ENCODE assay signal across 28 cellular contexts in the genomic region with DNA sequence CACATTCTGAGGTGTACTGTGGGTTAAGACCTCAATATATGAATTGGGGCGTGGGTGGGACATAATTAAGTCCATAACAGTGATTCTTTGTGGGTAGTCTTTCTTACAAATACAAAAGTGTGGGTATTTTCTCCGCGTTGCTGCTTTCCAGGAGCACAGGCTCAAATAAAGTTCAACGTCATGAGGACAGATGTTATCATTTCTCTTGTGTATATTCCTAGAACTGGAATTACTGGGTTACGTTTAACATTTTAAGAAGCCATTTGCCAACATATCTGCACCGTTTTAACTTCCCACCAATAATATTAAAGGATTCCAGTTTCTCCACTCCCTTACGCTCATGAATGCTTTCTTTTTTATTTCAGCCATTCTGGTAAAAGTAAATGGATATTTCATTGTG.
"Had no signal": no experiment of that assay in that cellular context is flagged by ENCODE, and none has a peak within 500 bp of the region (broad histone marks: within the 10 kb centered on the region; RNA-seq: fewer than 3 reads in every experiment).

No MANE protein-coding gene starts in this region.

- H3K9me3 Mint-ChIP-seq: stimulated activated effector memory CD8-positive, alpha-beta T cell treated with anti-CD3 and anti-CD28 coated beads, Interleukin-12 subunit alpha, Interleukin-12 subunit beta, amount 100 ng/mL, for 72 hours; stimulated activated memory B cell treated with anti-CD40 and anti-IgM and Interleukin-4, amounts not matched to agents 10 μg/mL and 1 μg/mL and 100 μg/mL, for 72 hours; stimulated activated naive B cell treated with anti-CD40 and anti-IgM and Interleukin-4, amounts not matched to agents 10 μg/mL and 1 μg/mL and 100 μg/mL, for 72 hours; stimulated activated naive CD8-positive, alpha-beta T cell treated with anti-CD3 and anti-CD28 coated beads, Interleukin-15, amount 100 ng/mL, for 72 hours; stimulated activated naive CD8-positive, alpha-beta T cell treated with anti-CD3 and anti-CD28 coated beads, Interleukin-15, Interleukin-2, amounts not matched to agents 100 ng/mL and 50 ng/mL, for 24 hours; type B pancreatic cell had no signal

- H3K27me3 ChIP-seq: stomach, suprapubic skin, testis, thyroid gland, tibial artery, tibial nerve, transverse colon, upper lobe of left lung, upper lobe of right lung, uterus, vagina had no signal

- FAIRE-seq: urothelium cell line had no signal

- H3K4me3 ChIP-seq: stomach, suprapubic skin, testis, thoracic aorta, thyroid gland, tibial artery, tibial nerve, transverse colon, upper lobe of left lung, upper lobe of right lung, uterus, vagina had no signal

- DNase-seq: stimulated activated CD4-positive, alpha-beta T cell treated with anti-CD3 and anti-CD28 coated beads, Interleukin-2, amount 100 ng/mL, for 48 hours; stimulated activated CD4-positive, alpha-beta T cell treated with anti-CD3 and anti-CD28 coated beads, Interleukin-4, amount 100 ng/mL, for 1 hour; stimulated activated CD4-positive, alpha-beta T cell treated with anti-CD3 and anti-CD28 coated beads, Interleukin-4, amount 100 ng/mL, for 24 hours; stimulated activated CD4-positive, alpha-beta T cell treated with anti-CD3 and anti-CD28 coated beads, Interleukin-4, amount 100 ng/mL, for 4 hours; stimulated activated CD8-positive, alpha-beta memory T cell treated with anti-CD3 and anti-CD28 coated beads, Interleukin-4, amount 100 ng/mL, for 48 hours; stimulated activated naive B cell treated with anti-CD40 and anti-IgM and Interleukin-4, amounts not matched to agents 10 μg/mL and 1 μg/mL and 100 μg/mL, for 72 hours; stimulated activated naive CD4-positive, alpha-beta T cell; stimulated activated naive CD4-positive, alpha-beta T cell treated with Interleukin-2 at 50 U/mL for 16 hours; stimulated activated naive CD8-positive, alpha-beta T cell treated with anti-CD3 and anti-CD28 coated beads, Interleukin-15, amount 100 ng/mL, for 72 hours; stimulated activated naive CD8-positive, alpha-beta T cell treated with anti-CD3 and anti-CD28 coated beads, Interleukin-15, Interleukin-2, amounts not matched to agents 100 U/mL and 50 U/mL, for 24 hours; stomach; substantia nigra; testis; thyroid gland; tibial artery; transverse colon; upper lobe of left lung; upper lobe of right lung; uterus had no signal

- H3K4me1 Mint-ChIP-seq: stimulated activated effector memory CD8-positive, alpha-beta T cell treated with anti-CD3 and anti-CD28 coated beads, Interleukin-12 subunit alpha, Interleukin-12 subunit beta, amount 100 ng/mL, for 72 hours; stimulated activated naive CD8-positive, alpha-beta T cell treated with anti-CD3 and anti-CD28 coated beads, Interleukin-15, amount 100 ng/mL, for 72 hours had no signal

- H3K27ac Mint-ChIP-seq: stimulated activated effector memory CD8-positive, alpha-beta T cell treated with anti-CD3 and anti-CD28 coated beads, Interleukin-12 subunit alpha, Interleukin-12 subunit beta, amount 100 ng/mL, for 72 hours; stimulated activated memory B cell treated with anti-CD40 and anti-IgM and Interleukin-4, amounts not matched to agents 10 μg/mL and 1 μg/mL and 100 μg/mL, for 72 hours; stimulated activated naive B cell treated with anti-CD40 and anti-IgM and Interleukin-4, amounts not matched to agents 10 μg/mL and 1 μg/mL and 100 μg/mL, for 72 hours; stimulated activated naive CD8-positive, alpha-beta T cell treated with anti-CD3 and anti-CD28 coated beads, Interleukin-15, amount 100 ng/mL, for 72 hours; stimulated activated naive CD8-positive, alpha-beta T cell treated with anti-CD3 and anti-CD28 coated beads, Interleukin-15, Interleukin-2, amounts not matched to agents 100 ng/mL and 50 ng/mL, for 24 hours; type B pancreatic cell had no signal

- H3K27me3 Mint-ChIP-seq: stimulated activated memory B cell treated with anti-CD40 and anti-IgM and Interleukin-4, amounts not matched to agents 10 μg/mL and 1 μg/mL and 100 μg/mL, for 72 hours; stimulated activated naive B cell treated with anti-CD40 and anti-IgM and Interleukin-4, amounts not matched to agents 10 μg/mL and 1 μg/mL and 100 μg/mL, for 72 hours; stimulated activated naive CD8-positive, alpha-beta T cell treated with anti-CD3 and anti-CD28 coated beads, Interleukin-15, Interleukin-2, amounts not matched to agents 100 ng/mL and 50 ng/mL, for 24 hours; type B pancreatic cell had no signal

- H3K9me3 ChIP-seq: stomach, suprapubic skin, testis, thoracic aorta, thyroid gland, tibial artery, tibial nerve, transverse colon, upper lobe of left lung, upper lobe of right lung, uterus, vagina had no signal

- H3K36me3 Mint-ChIP-seq: stimulated activated effector memory CD8-positive, alpha-beta T cell treated with anti-CD3 and anti-CD28 coated beads, Interleukin-12 subunit alpha, Interleukin-12 subunit beta, amount 100 ng/mL, for 72 hours; stimulated activated memory B cell treated with anti-CD40 and anti-IgM and Interleukin-4, amounts not matched to agents 10 μg/mL and 1 μg/mL and 100 μg/mL, for 72 hours; stimulated activated naive B cell treated with anti-CD40 and anti-IgM and Interleukin-4, amounts not matched to agents 10 μg/mL and 1 μg/mL and 100 μg/mL, for 72 hours; type B pancreatic cell had no signal

- H3K27ac ChIP-seq: stomach, suprapubic skin, testis, thoracic aorta, thyroid gland, tibial artery, tibial nerve, transverse colon, upper lobe of left lung, upper lobe of right lung, uterus, vagina had no signal

- ATAC-seq: stimulated activated effector memory CD8-positive, alpha-beta T cell treated with anti-CD3 and anti-CD28 coated beads, Interleukin-12 subunit alpha, Interleukin-12 subunit beta, amount 100 ng/mL, for 72 hours; stimulated activated memory B cell treated with anti-CD40 and anti-IgM and Interleukin-4, amounts not matched to agents 10 μg/mL and 1 μg/mL and 100 μg/mL, for 72 hours; stimulated activated naive B cell treated with anti-CD40 and anti-IgM and Interleukin-4, amounts not matched to agents 10 μg/mL and 1 μg/mL and 100 μg/mL, for 72 hours; stimulated activated naive CD8-positive, alpha-beta T cell treated with anti-CD3 and anti-CD28 coated beads, Interleukin-15, amount 100 ng/mL, for 72 hours; stimulated activated naive CD8-positive, alpha-beta T cell treated with anti-CD3 and anti-CD28 coated beads, Interleukin-15, Interleukin-2, amounts not matched to agents 100 U/mL and 50 U/mL, for 24 hours; upper lobe of right lung had no signal

- H3K36me3 ChIP-seq: stomach, suprapubic skin, thoracic aorta, thyroid gland, tibial artery, tibial nerve, transverse colon, upper lobe of left lung, upper lobe of right lung, uterus, vagina had no signal

- H3K4me1 ChIP-seq: suprapubic skin, tibial nerve, uterus, vagina had no signal

- H3K4me3 Mint-ChIP-seq: stimulated activated effector memory CD8-positive, alpha-beta T cell treated with anti-CD3 and anti-CD28 coated beads, Interleukin-12 subunit alpha, Interleukin-12 subunit beta, amount 100 ng/mL, for 72 hours; stimulated activated memory B cell treated with anti-CD40 and anti-IgM and Interleukin-4, amounts not matched to agents 10 μg/mL and 1 μg/mL and 100 μg/mL, for 72 hours; stimulated activated naive B cell treated with anti-CD40 and anti-IgM and Interleukin-4, amounts not matched to agents 10 μg/mL and 1 μg/mL and 100 μg/mL, for 72 hours; stimulated activated naive CD8-positive, alpha-beta T cell treated with anti-CD3 and anti-CD28 coated beads, Interleukin-15, amount 100 ng/mL, for 72 hours; stimulated activated naive CD8-positive, alpha-beta T cell treated with anti-CD3 and anti-CD28 coated beads, Interleukin-15, Interleukin-2, amounts not matched to agents 100 ng/mL and 50 ng/mL, for 24 hours; type B pancreatic cell had no signal
